ENCODE assay signal across 15 cellular contexts in the genomic region with DNA sequence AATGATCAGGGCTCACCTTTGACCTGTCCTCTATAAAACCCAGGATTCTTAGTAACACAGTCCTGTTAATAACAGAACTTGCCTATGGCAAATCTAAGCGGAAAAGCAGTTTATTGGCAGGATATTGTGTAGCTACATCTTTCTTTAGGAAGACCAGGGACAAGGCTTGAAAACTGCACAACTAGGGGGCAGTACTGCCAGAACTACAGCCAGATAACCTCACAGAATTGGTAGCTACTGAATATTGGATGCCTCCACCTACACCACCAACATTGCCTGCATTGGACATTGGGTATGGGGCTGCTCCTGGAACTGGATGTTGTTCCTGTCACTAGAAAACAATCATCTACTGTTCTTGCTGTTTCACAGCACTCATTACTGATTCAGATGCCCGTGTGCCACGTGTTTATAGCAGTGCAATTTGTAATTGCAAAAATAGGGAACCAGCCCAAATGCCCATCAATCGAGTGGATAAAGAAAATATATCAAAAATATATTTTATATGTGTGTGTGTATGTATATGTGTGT. TPM values are rescaled to one million over a fixed set of nuclear protein-coding genes. Genes with fewer than 3 reads are reported as not detected.
DNase-seq lines count a peak whose midpoint lies in the region; ATAC-seq and TF ChIP-seq lines count a peak whose summit lies in the region.
"Had no signal": no experiment of that assay in that cellular context is flagged by ENCODE, and none has a peak within 500 bp of the region (broad histone marks: within the 10 kb centered on the region; RNA-seq: fewer than 3 reads in every experiment).

No MANE protein-coding gene starts in this region.

- peaks cover 72% of the 10 kb centered on the region for H3K27me3 Mint-ChIP-seq in MCF 10A (ENCODE audit: insufficient read depth, unreplicated experiment)
- H3K27me3 Mint-ChIP-seq in type B pancreatic cell, result peaks cover 3% of the 10 kb centered on the region
- H3K27me3 Mint-ChIP-seq in activated T-cell treated with anti-CD3 and anti-CD28 coated beads, Interleukin-2, amount 50 U/mL, for 72 hours (ENCODE audit: low read depth), result peaks cover 11% of the 10 kb centered on the region
- H3K27me3 Mint-ChIP-seq: activated CD8-positive, alpha-beta T cell treated with anti-CD3 and anti-CD28 coated beads for 36 hours; memory B cell had no signal

- peak; percentile 52; the same call in 1 of the 3 replicates for ATAC-seq in SK-N-SH treated with all-trans-retinoic acid at 6 μM for 48 hours
- ATAC-seq in activated T-cell treated with anti-CD3 and anti-CD28 coated beads, Interleukin-2, amount 50 U/mL, for 72 hours (replicated peaks in 1 of 2), result no peak
- ATAC-seq in GM18868 (IDR thresholded peaks at IDR 0.05; ENCODE audit: unreplicated experiment), result no peak
- ATAC-seq: activated CD8-positive, alpha-beta T cell treated with anti-CD3 and anti-CD28 coated beads for 36 hours; HepG2; upper lobe of right lung had no signal

- no peak for TF ChIP-seq POLR2A in breast epithelium (IDR thresholded peaks at IDR 0.05)

- H3K4me1 ChIP-seq in breast epithelium, result no peaks in the 10 kb centered on the region
- H3K4me1 ChIP-seq: upper lobe of right lung had no signal

- no peak overlapping the region for H3K27ac ChIP-seq in breast epithelium
- H3K27ac ChIP-seq: upper lobe of right lung had no signal

- no peaks in the 10 kb centered on the region for H3K9me3 Mint-ChIP-seq in MCF 10A (ENCODE audit: unreplicated experiment)
- peaks cover 4% of the 10 kb centered on the region for H3K9me3 Mint-ChIP-seq in type B pancreatic cell
- no peaks in the 10 kb centered on the region for H3K9me3 Mint-ChIP-seq in activated T-cell treated with anti-CD3 and anti-CD28 coated beads, Interleukin-2, amount 50 U/mL, for 72 hours
- H3K9me3 Mint-ChIP-seq: activated CD8-positive, alpha-beta T cell treated with anti-CD3 and anti-CD28 coated beads for 36 hours; memory B cell had no signal

- H3K27me3 ChIP-seq in breast epithelium, result peaks cover 0 to 36% of the 10 kb centered on the region in 2 donors
- H3K27me3 ChIP-seq: upper lobe of right lung had no signal

- CTCF ChIA-PET in MCF 10A (lab: Yijun Ruan, JAX), result interaction anchor here (0.6 to 1.5 kb wide), 6 partner anchors 9 to 1675 kb away, joined by 3 to 4 read pairs (median 3); no protein-coding TSS in a partner anchor

- H3K4me3 ChIP-seq in breast epithelium, result no peak overlapping the region
- H3K4me3 ChIP-seq in fibroblast of the aortic adventitia (ENCODE audit: low read depth, low read length), result no peak overlapping the region
- H3K4me3 ChIP-seq: upper lobe of right lung had no signal

- H3K27ac Mint-ChIP-seq in MCF 10A (ENCODE audit: low read depth, unreplicated experiment) (no peak overlapping the region), type B pancreatic cell (no peak overlapping the region)
- no peak overlapping the region for H3K27ac Mint-ChIP-seq in activated T-cell treated with anti-CD3 and anti-CD28 coated beads, Interleukin-2, amount 50 U/mL, for 72 hours
- H3K27ac Mint-ChIP-seq: activated CD8-positive, alpha-beta T cell treated with anti-CD3 and anti-CD28 coated beads for 36 hours; memory B cell had no signal

- no peaks in the 10 kb centered on the region for H3K4me1 Mint-ChIP-seq in MCF 10A (ENCODE audit: insufficient read depth, unreplicated experiment)
- H3K4me1 Mint-ChIP-seq in type B pancreatic cell (ENCODE audit: unreplicated experiment), result peaks cover 3% of the 10 kb centered on the region
- H3K4me1 Mint-ChIP-seq in activated T-cell treated with anti-CD3 and anti-CD28 coated beads, Interleukin-2, amount 50 U/mL, for 72 hours (ENCODE audit: low read depth), result no peaks in the 10 kb centered on the region
- H3K4me1 Mint-ChIP-seq: memory B cell had no signal

- BruUV-seq in MCF 10A (replicated peaks; lab: Mats Ljungman, UMichigan), result no TSS peak

- POLR2A ChIA-PET in MCF 10A (lab: Yijun Ruan, JAX), result interaction anchor here (0.6 kb wide), 1 partner anchor 10 kb away, joined by 4 read pairs; no protein-coding TSS in a partner anchor

- no peak for TF ChIP-seq CTCF in MCF 10A (IDR thresholded peaks at IDR 0.05; ENCODE audit: unreplicated experiment)
- TF ChIP-seq CTCF in breast epithelium (IDR thresholded peaks at IDR 0.05), result no peak
- peak; percentile 1 for TF ChIP-seq CTCF in fibroblast of the aortic adventitia (IDR thresholded peaks at IDR 0.05; ENCODE audit: insufficient read depth, low read length)
- peak; percentile 35 for TF ChIP-seq CTCF in type B pancreatic cell (conservative IDR thresholded peaks at IDR 0.05)

- no peaks in the 10 kb centered on the region for H3K36me3 ChIP-seq in breast epithelium
- H3K36me3 ChIP-seq: upper lobe of right lung had no signal

- H3K36me3 Mint-ChIP-seq in MCF 10A (ENCODE audit: insufficient read depth, unreplicated experiment) (no peaks in the 10 kb centered on the region), type B pancreatic cell (no peaks in the 10 kb centered on the region)
- H3K36me3 Mint-ChIP-seq in activated T-cell treated with anti-CD3 and anti-CD28 coated beads, Interleukin-2, amount 50 U/mL, for 72 hours (ENCODE audit: insufficient read depth in 2 of 2), result no peaks in the 10 kb centered on the region
- H3K36me3 Mint-ChIP-seq: memory B cell had no signal

- DNase-seq in MCF 10A (ENCODE audit: unreplicated experiment) (peak; percentile 7), breast epithelium (ENCODE audit: low spot score in 2 of 2) (no peak), fibroblast of the aortic adventitia (ENCODE audit: low read depth) (no peak), type B pancreatic cell (ENCODE audit: extremely low spot score, unreplicated experiment) (no peak), kidney tubule cell (ENCODE audit: low spot score) (no peak)
- no peak for DNase-seq in activated T-cell treated with anti-CD3 and anti-CD28 coated beads, Interleukin-2, amount 50 U/mL, for 72 hours
- DNase-seq: activated CD8-positive, alpha-beta T cell treated with anti-CD3 and anti-CD28 coated beads for 36 hours; activated effector memory CD4-positive, alpha-beta T cell treated with Interleukin-2 at 50 U/mL for 16 hours; NCI-H1417 treated with DMSO at 0.1 percent for 48 hours; NCI-H524; upper lobe of right lung had no signal

- intact Hi-C loops in MCF 10A (cut with micrococcal nuclease), result no loop called here
- intact Hi-C loops in breast epithelium (cut with DNase I; ENCODE audit: low total_unique reads), result no loop called here

- H3K4me3 Mint-ChIP-seq in MCF 10A (ENCODE audit: unreplicated experiment) (no peak overlapping the region), type B pancreatic cell (no peak overlapping the region)
- H3K4me3 Mint-ChIP-seq in activated T-cell treated with anti-CD3 and anti-CD28 coated beads, Interleukin-2, amount 50 U/mL, for 72 hours, result no peak overlapping the region
- H3K4me3 Mint-ChIP-seq: activated CD8-positive, alpha-beta T cell treated with anti-CD3 and anti-CD28 coated beads for 36 hours; memory B cell had no signal

- no peaks in the 10 kb centered on the region for H3K9me3 ChIP-seq in breast epithelium
- H3K9me3 ChIP-seq: upper lobe of right lung had no signal

TF ChIP-seq in SK-N-SH treated with all-trans-retinoic acid at 6 μM for 48 hours, 23 proteins besides CTCF, POLR2A, EP300 and RAD21:
- TF ChIP-seq CSRNP3 (CRISPR knock-in tag; IDR thresholded peaks at IDR 0.05), result no peak
- TF ChIP-seq CSDC2 (CRISPR knock-in tag; IDR thresholded peaks at IDR 0.05), result no peak
- TF ChIP-seq ZFP30 (CRISPR knock-in tag; IDR thresholded peaks at IDR 0.05), result no peak
- TF ChIP-seq ZNF565 (CRISPR knock-in tag; conservative IDR thresholded peaks at IDR 0.05; ENCODE audit: low read depth), result no peak
- no peak for TF ChIP-seq TOX (CRISPR knock-in tag; IDR thresholded peaks at IDR 0.05; ENCODE audit: borderline replicate concordance)

RNA-seq across cellular contexts. Expression of gene REPS2, which starts 47.4 kb away (rescaled TPM):
- total RNA-seq in MCF 10A (2022), result 6.9 and 8.1 TPM in 2 replicates
- 10 to 100 TPM in 2 of 3 donors, 1 to 10 TPM in 1; 9.6 to 21.4 (median 13.1) TPM for total RNA-seq in breast epithelium
- total RNA-seq in fibroblast of the aortic adventitia (ENCODE audit: low replicate concordance), result 0.82 and 1.7 TPM in 2 replicates
- total RNA-seq in type B pancreatic cell (ENCODE audit: low replicate concordance), result 1.6 and 2.9 TPM in 2 replicates
- under 1 TPM; 0.39 to 0.67 TPM for total RNA-seq in activated T-cell treated with anti-CD3 and anti-CD28 coated beads, Interleukin-2, amount 50 U/mL, for 72 hours
- total RNA-seq: activated CD8-positive, alpha-beta T cell treated with anti-CD3 and anti-CD28 coated beads for 36 hours had no signal

Comparison
In these comparisons a context has a peak if more than half of its experiments do, and no peak if none do; other contexts are left out.
1. CTCF ChIP-seq: peak in fibroblast of the aortic adventitia (single experiment) and type B pancreatic cell (single experiment); none in MCF 10A (single experiment) and breast epithelium (0 of 3).